ENCODE assay signal across 8 cellular contexts in genomic region chr5:139670369-139671095, GRCh38. TPM values are rescaled to one million over a fixed set of nuclear protein-coding genes. Genes with fewer than 3 reads are reported as not detected.
DNase-seq lines count a peak whose midpoint lies in the region; ATAC-seq, FAIRE-seq and TF ChIP-seq lines count a peak whose summit lies in the region.

No MANE protein-coding gene starts in this region.

- H3K23ac ChIP-seq in trophoblast cell (ENCODE audit: low read length): no peak overlapping the region

- peak overlapping the region; percentile 34 for H3K14ac ChIP-seq in trophoblast cell (ENCODE audit: low read length)

- intact Hi-C loops in endothelial cell of umbilical vein (cut with micrococcal nuclease): loop anchor here (2.0 kb wide), 1 partner anchor 34 kb away; no protein-coding TSS in a partner anchor

- peak overlapping the region; percentile 66 for H3K4me3 ChIP-seq in CD8-positive, alpha-beta memory T cell (ENCODE audit: low read length)
- no peak overlapping the region for H3K4me3 ChIP-seq in RWPE2 (ENCODE audit: severe bottlenecking)
- no peak overlapping the region for H3K4me3 ChIP-seq in endothelial cell of umbilical vein (replicated peaks in 1 of 3; ENCODE audit: insufficient read depth in 1 of 3, low read depth in 1 of 3, low read length in 3 of 3)
- H3K4me3 ChIP-seq in trophoblast cell (ENCODE audit: low read depth, low read length): no peak overlapping the region

- H3K4me3 Mint-ChIP-seq in CD8-positive, alpha-beta memory T cell: peak overlapping the region; percentile 86 to 94 (median 91)

- CTCF ChIA-PET in CD8-positive, alpha-beta memory T cell (lab: Charles Lee): interaction anchor here (0.7 to 6.8 kb wide), 9 partner anchors 20 to 95 kb away, joined by 3 to 87 read pairs (median 12); partner anchors contain the start of gene CXXC5
- CTCF ChIA-PET in endothelial cell of umbilical vein (lab: Charles Lee): interaction anchor here (0.5 to 2.2 kb wide), 11 partner anchors 10 to 95 kb away, joined by 3 to 15 read pairs (median 5); partner anchors contain the start of gene CXXC5

- dilution Hi-C loops in endothelial cell of umbilical vein (cut with MboI; ENCODE audit: extremely low pct_ligation_motif_present, low sequenced_read_pairs): no loop called here

- no peaks in the 10 kb centered on the region for H3K36me3 ChIP-seq in CD8-positive, alpha-beta memory T cell (ENCODE audit: insufficient read depth, low read length)
- H3K36me3 ChIP-seq in RWPE2 (ENCODE audit: low read depth) (no peaks in the 10 kb centered on the region), endothelial cell of umbilical vein (ENCODE audit: control insufficient read depth in 2 of 2, extremely low read depth in 1 of 2, insufficient read depth in 2 of 2, low read length in 2 of 2) (no peaks in the 10 kb centered on the region), trophoblast cell (ENCODE audit: control insufficient read depth in 1 of 2, insufficient read depth in 2 of 2, low read length in 2 of 2) (peaks cover 27 to 38% of the 10 kb centered on the region in 2 experiments)

- H2BK120ac ChIP-seq in trophoblast cell (ENCODE audit: insufficient read depth, low read length, poor library complexity): peak overlapping the region; percentile 21

- peak; percentile 67 for FAIRE-seq in endothelial cell of umbilical vein (lab: Jason Lieb, UNC)

- H3K18ac ChIP-seq in trophoblast cell (ENCODE audit: low read length): peak overlapping the region; percentile 31

- WGBS in trophoblast cell (ENCODE audit: extremely low coverage, insufficient coverage, insufficient read length): no CpG with 5 or more reads among the region's 16 CpGs

- H2BK5ac ChIP-seq in trophoblast cell (ENCODE audit: low read depth, low read length, poor library complexity): peak overlapping the region; percentile 0

- no TSS peak for BruUV-seq in endothelial cell of umbilical vein (replicated peaks; lab: Mats Ljungman, UMichigan)

- peaks cover 27% of the 10 kb centered on the region for H3K79me1 ChIP-seq in trophoblast cell (ENCODE audit: low read length)

- H2AFZ ChIP-seq in endothelial cell of umbilical vein (ENCODE audit: low read depth, low read length) (peak overlapping the region; percentile 86), trophoblast cell (ENCODE audit: insufficient read depth, low read length, poor library complexity) (no peak overlapping the region)

- H3K4me2 ChIP-seq in endothelial cell of umbilical vein (ENCODE audit: insufficient read depth, low read length): no peak overlapping the region
- H3K4me2 ChIP-seq in trophoblast cell (ENCODE audit: low read length): no peak overlapping the region

- peaks cover 46% of the 10 kb centered on the region for H3K4me1 ChIP-seq in CD8-positive, alpha-beta memory T cell (ENCODE audit: insufficient read depth, low read length)
- H3K4me1 ChIP-seq in RWPE2 (ENCODE audit: insufficient read depth, poor library complexity, severe bottlenecking): peaks cover 23% of the 10 kb centered on the region
- H3K4me1 ChIP-seq in endothelial cell of umbilical vein (ENCODE audit: control insufficient read depth, extremely low read depth, insufficient read depth, low read length): peaks cover 32% of the 10 kb centered on the region
- peaks cover 58 to 70% of the 10 kb centered on the region in 2 experiments for H3K4me1 ChIP-seq in trophoblast cell (ENCODE audit: control insufficient read depth in 1 of 2, insufficient read depth in 2 of 2, low read length in 2 of 2)

- H3K27me3 Mint-ChIP-seq in CD8-positive, alpha-beta memory T cell: no peaks in the 10 kb centered on the region

- no peaks in the 10 kb centered on the region for H3K9me3 ChIP-seq in CD8-positive, alpha-beta memory T cell (ENCODE audit: low read length)
- H3K9me3 ChIP-seq in RWPE2 (ENCODE audit: severe bottlenecking) (no peaks in the 10 kb centered on the region), endothelial cell of umbilical vein (replicated peaks; ENCODE audit: control insufficient read depth, insufficient read depth, low read length) (no peaks in the 10 kb centered on the region), trophoblast cell (ENCODE audit: insufficient read depth, low read depth, low read length) (no peaks in the 10 kb centered on the region)

- H3K4ac ChIP-seq in trophoblast cell (ENCODE audit: low read depth, low read length): peak overlapping the region; percentile 69

- H3K4me1 Mint-ChIP-seq in CD8-positive, alpha-beta memory T cell: peaks cover 54 to 57% (median 55%) of the 10 kb centered on the region in 3 donors

- H2BK12ac ChIP-seq in trophoblast cell (ENCODE audit: low read length): peak overlapping the region; percentile 6

- no peak overlapping the region for H2AK5ac ChIP-seq in trophoblast cell (ENCODE audit: low read length)

- TF ChIP-seq CTCF in RWPE2 (IDR thresholded peaks at IDR 0.05; ENCODE audit: poor library complexity, severe bottlenecking): peak; percentile 47
- peak; percentile 27 to 43 for TF ChIP-seq CTCF in endothelial cell of umbilical vein (IDR thresholded peaks at IDR 0.05; ENCODE audit: extremely low read depth in 1 of 2, insufficient read depth in 1 of 2, low read depth in 1 of 2, low read length in 2 of 2)

- DNase-seq in CD8-positive, alpha-beta memory T cell: peak in 1 of 5 donors; percentile 62
- DNase-seq in RWPE2 (ENCODE audit: low spot score) (no peak), endothelial cell of umbilical vein (ENCODE audit: low read depth, low spot score) (peak; percentile 33), trophoblast cell (no peak), NCI-H446 (lab: John Stamatoyannopoulos, UW) (no peak)

- no peak for TF ChIP-seq POLR2A in endothelial cell of umbilical vein (IDR thresholded peaks at IDR 0.05; ENCODE audit: low read depth, low read length)

- H3K9me1 ChIP-seq in endothelial cell of umbilical vein (replicated peaks; ENCODE audit: control insufficient read depth, extremely low read depth, insufficient read depth, low read length): no peaks in the 10 kb centered on the region

- H3K27ac ChIP-seq in CD8-positive, alpha-beta memory T cell (ENCODE audit: low read depth, low read length): peak overlapping the region; percentile 66
- peak overlapping the region; percentile 5 for H3K27ac ChIP-seq in RWPE2 (ENCODE audit: poor library complexity, severe bottlenecking)
- H3K27ac ChIP-seq in endothelial cell of umbilical vein (ENCODE audit: insufficient read depth, low read depth, low read length): no peak overlapping the region
- H3K27ac ChIP-seq in trophoblast cell (ENCODE audit: low read depth, low read length): peak overlapping the region; percentile 14

- no peaks in the 10 kb centered on the region for H3K79me2 ChIP-seq in endothelial cell of umbilical vein (ENCODE audit: control insufficient read depth, insufficient read depth, low read length)
- peaks cover 40% of the 10 kb centered on the region for H3K79me2 ChIP-seq in trophoblast cell (ENCODE audit: control insufficient read depth, insufficient read depth, low read length, poor library complexity)

- no peaks in the 10 kb centered on the region for H4K20me1 ChIP-seq in endothelial cell of umbilical vein (replicated peaks; ENCODE audit: control insufficient read depth, extremely low read depth, insufficient read depth, low read length)

- peak overlapping the region; percentile 91 to 99 (median 96) for H3K27ac Mint-ChIP-seq in CD8-positive, alpha-beta memory T cell

- H3K36me3 Mint-ChIP-seq in CD8-positive, alpha-beta memory T cell: peaks cover 0 to 3% (median 2%) of the 10 kb centered on the region in 3 donors

- H4K8ac ChIP-seq in trophoblast cell (ENCODE audit: low read depth, low read length): no peak overlapping the region

- no peak overlapping the region for H4K12ac ChIP-seq in trophoblast cell (ENCODE audit: low read depth, low read length)

- no peaks in the 10 kb centered on the region for H3K27me3 ChIP-seq in CD8-positive, alpha-beta memory T cell (ENCODE audit: insufficient read depth, low read length, poor library complexity, severe bottlenecking)
- H3K27me3 ChIP-seq in RWPE2 (ENCODE audit: insufficient read depth, poor library complexity, severe bottlenecking) (no peaks in the 10 kb centered on the region), endothelial cell of umbilical vein (ENCODE audit: control insufficient read depth in 2 of 2, insufficient read depth in 2 of 2, low read length in 2 of 2) (no peaks in the 10 kb centered on the region), trophoblast cell (ENCODE audit: insufficient read depth, low read length) (no peaks in the 10 kb centered on the region)

- H4K91ac ChIP-seq in trophoblast cell (ENCODE audit: low read depth, low read length): peak overlapping the region; percentile 40

- H3K9ac ChIP-seq in endothelial cell of umbilical vein (replicated peaks; ENCODE audit: extremely low read depth, insufficient read depth, low read length): no peak overlapping the region
- H3K9ac ChIP-seq in trophoblast cell (ENCODE audit: low read length): no peak overlapping the region

- peak; percentile 46 for ATAC-seq in GM19025 (IDR thresholded peaks at IDR 0.05; ENCODE audit: low read depth, unreplicated experiment)
- peak; percentile 43 for ATAC-seq in HG03066 (IDR thresholded peaks at IDR 0.05; ENCODE audit: low read depth, unreplicated experiment)
- no peak for ATAC-seq in RWPE2 (ENCODE audit: low read depth)
- no peak for ATAC-seq in HG03095 (IDR thresholded peaks at IDR 0.05; ENCODE audit: unreplicated experiment)

- H3K9me3 Mint-ChIP-seq in CD8-positive, alpha-beta memory T cell: no peaks in the 10 kb centered on the region

- POLR2A ChIA-PET in CD8-positive, alpha-beta memory T cell (lab: Charles Lee): interaction anchor here (0.5 to 2.0 kb wide), 8 partner anchors 19 to 228 kb away, joined by 3 to 12 read pairs (median 4); partner anchors contain the start of gene CXXC5
- POLR2A ChIA-PET in endothelial cell of umbilical vein (lab: Charles Lee): interaction anchor here (1.1 kb wide), 1 partner anchor 9 kb away, joined by 3 read pairs; no protein-coding TSS in a partner anchor

TF ChIP-seq in endothelial cell of umbilical vein, 7 proteins besides CTCF, POLR2A, EP300 and RAD21 (continues in another document):
- no peak for TF ChIP-seq MAX (IDR thresholded peaks at IDR 0.05; ENCODE audit: insufficient read depth, insufficient read length)
- TF ChIP-seq EZH2 (IDR thresholded peaks at IDR 0.05; ENCODE audit: borderline replicate concordance, low read depth, low read length, severe bottlenecking): no peak

RNA-seq across cellular contexts. Expression of gene CXXC5, which starts 22.4 kb away (rescaled TPM):
- 1 to 10 TPM; 2.1 to 3.1 TPM for total RNA-seq in CD8-positive, alpha-beta memory T cell
- 67.0 TPM for polyA plus RNA-seq in CD8-positive, alpha-beta memory T cell
- total RNA-seq in endothelial cell of umbilical vein: 2.7 and 5.9 TPM in 2 replicates
- 5.5 and 8.2 TPM in 2 replicates for polyA plus RNA-seq in endothelial cell of umbilical vein
- 3.5 and 5.5 TPM in 2 replicates for polyA plus RNA-seq in endothelial cell of umbilical vein (2011; cell fraction: cytosol; rRNA removed)
- 2.2 and 3.2 TPM in 2 replicates for polyA plus RNA-seq in endothelial cell of umbilical vein (2011; cell fraction: nucleus; rRNA removed)
- polyA plus RNA-seq in endothelial cell of umbilical vein (2012): 0.82 and 0.90 TPM in 2 replicates
- polyA minus RNA-seq in endothelial cell of umbilical vein: 4.7 and 6.7 TPM in 2 replicates
- 24.9 TPM for polyA minus RNA-seq in endothelial cell of umbilical vein (2011; cell fraction: cytosol; rRNA and poly(A)+ RNA removed)
- 1.1 and 1.8 TPM in 2 replicates for polyA minus RNA-seq in endothelial cell of umbilical vein (2011; cell fraction: nucleus; rRNA and poly(A)+ RNA removed)
- 101 and 105 TPM in 2 replicates for polyA plus RNA-seq in trophoblast cell (2013)

Comparison
In these comparisons a context has a peak if more than half of its experiments do, and no peak if none do; other contexts are left out.
1. ATAC-seq: peak in GM19025 (single experiment) and HG03066 (single experiment); none in RWPE2 (single experiment) and HG03095 (single experiment).